17 cellular contexts compared by ENCODE assay signal in genomic region chr1:15201849-15202551, GRCh38. TPM values are rescaled to one million over a fixed set of nuclear protein-coding genes. Genes with fewer than 3 reads are reported as not detected.
DNase-seq lines count a peak whose midpoint lies in the region; ATAC-seq, FAIRE-seq and TF ChIP-seq lines count a peak whose summit lies in the region.
"Had no signal": no experiment of that assay in that cellular context is flagged by ENCODE, and none has a peak within 500 bp of the region (broad histone marks: within the 10 kb centered on the region; RNA-seq: fewer than 3 reads in every experiment).

No MANE protein-coding gene starts in this region.

- TF ChIP-seq EP300 in HepG2 (IDR thresholded peaks at IDR 0.05; ENCODE audit: low read depth in 2 of 2, low read length in 2 of 2) (no peak), HepG2 (CRISPR knock-in tag; IDR thresholded peaks at IDR 0.05; ENCODE audit: borderline replicate concordance) (no peak), sigmoid colon (IDR thresholded peaks at IDR 0.05) (no peak)

- 59% methylated on average over 11 of the region's 13 CpGs for WGBS in HepG2 (ENCODE audit: low lambda C conversion rate)
- 18 to 69% methylated on average over 13 of the region's 13 CpGs for WGBS in sigmoid colon, 2 donors

- ATAC-seq in HCT116, result no peak
- ATAC-seq in HepG2, result no peak
- no peak for ATAC-seq in HG03039 (IDR thresholded peaks at IDR 0.05; ENCODE audit: unreplicated experiment)

- peaks cover 4% of the 10 kb centered on the region for H3K27me3 Mint-ChIP-seq in activated CD4-positive, alpha-beta T cell treated with anti-CD3 and anti-CD28 coated beads, Interleukin-2, amount 10 ng/mL, durations not matched to agents 7 days and 5 days

- H3K27ac Mint-ChIP-seq in activated CD4-positive, alpha-beta T cell treated with anti-CD3 and anti-CD28 coated beads, Interleukin-2, amount 10 ng/mL, durations not matched to agents 7 days and 5 days, result no peak overlapping the region

- H3K36me3 ChIP-seq in HCT116 (ENCODE audit: control insufficient read depth in 1 of 2, insufficient read depth in 2 of 2, low read length in 2 of 2), result no peaks in the 10 kb centered on the region
- peaks cover 1% of the 10 kb centered on the region for H3K36me3 ChIP-seq in bronchial epithelial cell (ENCODE audit: control insufficient read depth, insufficient read depth, low read length)
- no peaks in the 10 kb centered on the region; a peak in 2 of 5 replicates for H3K36me3 ChIP-seq in HepG2 (replicated peaks in 1 of 2; ENCODE audit: control insufficient read depth in 1 of 2, insufficient read depth in 2 of 2, low read length in 2 of 2)
- H3K36me3 ChIP-seq in sigmoid colon, result no peaks in the 10 kb centered on the region

- H3K79me2 ChIP-seq in HCT116 (ENCODE audit: insufficient read depth, low read length), result peaks cover 72% of the 10 kb centered on the region
- peaks cover 32% of the 10 kb centered on the region for H3K79me2 ChIP-seq in HepG2 (ENCODE audit: insufficient read depth, low read length)

- no peak overlapping the region for H3K4me3 Mint-ChIP-seq in activated CD4-positive, alpha-beta T cell treated with anti-CD3 and anti-CD28 coated beads, Interleukin-2, amount 10 ng/mL, durations not matched to agents 7 days and 5 days
- H3K4me3 Mint-ChIP-seq: neural crest cell had no signal

- DNase-seq in HCT116 (ENCODE audit: low read depth, low spot score) (no peak), bronchial epithelial cell (ENCODE audit: low read depth) (peak; percentile 67), HepG2 (ENCODE audit: low spot score) (no peak), sigmoid colon (no peak), GM10248 (ENCODE audit: extremely low spot score) (no peak), NCI-H1694 (lab: John Stamatoyannopoulos, UW) (no peak)
- DNase-seq in activated CD4-positive, alpha-beta T cell treated with anti-CD3 and anti-CD28 coated beads, Interleukin-2, amount 10 ng/mL, durations not matched to agents 7 days and 5 days, result no peak
- DNase-seq: activated CD4-positive, CD25-positive, alpha-beta regulatory T cell treated with anti-CD3 and anti-CD28 coated beads, Interleukin-2, amount 50 U/mL, for 72 hours; amygdala; Caco-2; mammary epithelial cell; NCI-H1930; NCI-H510A treated with DMSO at 0.1 percent for 48 hours; retina; T-helper 9 cell had no signal

- H3K4me1 Mint-ChIP-seq in activated CD4-positive, alpha-beta T cell treated with anti-CD3 and anti-CD28 coated beads, Interleukin-2, amount 10 ng/mL, durations not matched to agents 7 days and 5 days, result no peaks in the 10 kb centered on the region

- TF ChIP-seq CTCF in HCT116 (IDR thresholded peaks at IDR 0.05 in 2 of 3, conservative IDR thresholded peaks at IDR 0.05 in 1 of 3; ENCODE audit: borderline replicate concordance in 1 of 3, insufficient read depth in 1 of 3, low read depth in 2 of 3, low read length in 2 of 3) (no peak), bronchial epithelial cell (IDR thresholded peaks at IDR 0.05; ENCODE audit: insufficient read depth, low read length, severe bottlenecking) (peak; percentile 18), HepG2 (CRISPR knock-in tag; IDR thresholded peaks at IDR 0.05) (no peak), sigmoid colon (IDR thresholded peaks at IDR 0.05) (no peak), GM10248 (IDR thresholded peaks at IDR 0.05; ENCODE audit: control extremely low read depth, extremely low read depth, low read depth, missing control alignments) (no peak)

- POLR2A ChIA-PET in HCT116 (lab: Charles Lee) (no interaction called here), HepG2 (lab: Yijun Ruan, JAX) (no interaction called here), GM10248 (lab: Yijun Ruan, JAX) (no interaction called here)
- POLR2A ChIA-PET in activated CD4-positive, alpha-beta T cell treated with anti-CD3 and anti-CD28 coated beads, Interleukin-2, amount 10 ng/mL, durations not matched to agents 7 days and 5 days (lab: Charles Lee), result no interaction called here

- H3K4me3 ChIP-seq in HCT116 (replicated peaks in 1 of 2; ENCODE audit: low read depth in 1 of 2, low read length in 2 of 2), result no peak overlapping the region
- H3K4me3 ChIP-seq in bronchial epithelial cell (ENCODE audit: low read depth, low read length), result no peak overlapping the region
- no peak overlapping the region for H3K4me3 ChIP-seq in HepG2 (replicated peaks in 1 of 3; ENCODE audit: insufficient read depth in 1 of 3, low read depth in 2 of 3, low read length in 3 of 3)
- H3K4me3 ChIP-seq in sigmoid colon, result no peak overlapping the region

- no peak for TF ChIP-seq POLR2A in HCT116 (IDR thresholded peaks at IDR 0.05; ENCODE audit: borderline replicate concordance, extremely low read depth, insufficient read depth, insufficient read length)
- no peak for TF ChIP-seq POLR2A in HepG2 (IDR thresholded peaks at IDR 0.05; ENCODE audit: insufficient read depth in 1 of 2, low read depth in 2 of 2, low read length in 2 of 2)
- TF ChIP-seq POLR2A in sigmoid colon (IDR thresholded peaks at IDR 0.05), result no peak

- no peaks in the 10 kb centered on the region for H3K9me3 Mint-ChIP-seq in activated CD4-positive, alpha-beta T cell treated with anti-CD3 and anti-CD28 coated beads, Interleukin-2, amount 10 ng/mL, durations not matched to agents 7 days and 5 days
- H3K9me3 Mint-ChIP-seq: neural crest cell had no signal

- in situ Hi-C loops in HepG2 (cut with HindIII; ENCODE audit: extremely low pct_ligation_motif_present, low pct_unique_long_range_greater_than_20kb), result loop anchor here (5.0 kb wide), 1 partner anchor 110 kb away; no protein-coding TSS in a partner anchor

- H3K27me3 ChIP-seq in HCT116 (ENCODE audit: insufficient read depth, low read length), result no peaks in the 10 kb centered on the region
- no peaks in the 10 kb centered on the region for H3K27me3 ChIP-seq in bronchial epithelial cell (ENCODE audit: control insufficient read depth, insufficient read depth, low read length)
- no peaks in the 10 kb centered on the region for H3K27me3 ChIP-seq in HepG2 (ENCODE audit: control insufficient read depth in 1 of 2, insufficient read depth in 2 of 2, low read length in 2 of 2)
- H3K27me3 ChIP-seq in sigmoid colon, result no peaks in the 10 kb centered on the region

- no peak for FAIRE-seq in bronchial epithelial cell (lab: Jason Lieb, UNC)
- FAIRE-seq in HepG2 (lab: Jason Lieb, UNC), result no peak

- intact Hi-C loops in HCT116 (cut with micrococcal nuclease) (loop anchor here (5.0 kb wide), 2 partner anchors 50 to 75 kb away; partner anchors contain the start of gene TMEM51), HepG2 (cut with micrococcal nuclease; ENCODE audit: unreplicated experiment) (loop anchor here (2.0 kb wide), 1 partner anchor 73 kb away; no protein-coding TSS in a partner anchor), sigmoid colon (cut with DNase I) (loop anchor here (5.0 kb wide), 1 partner anchor 40 kb away; no protein-coding TSS in a partner anchor)

- H4K20me1 ChIP-seq in HCT116 (ENCODE audit: insufficient read depth) (no peaks in the 10 kb centered on the region), HepG2 (ENCODE audit: insufficient read depth, low read length) (peaks cover 27% of the 10 kb centered on the region)

- TF ChIP-seq RAD21 in HCT116 (IDR thresholded peaks at IDR 0.05; ENCODE audit: low read depth) (no peak), HepG2 (CRISPR knock-in tag; IDR thresholded peaks at IDR 0.05) (no peak)

- no peak overlapping the region for H2AFZ ChIP-seq in HCT116 (ENCODE audit: low read depth, low read length, poor library complexity, severe bottlenecking)
- no peak overlapping the region for H2AFZ ChIP-seq in HepG2 (ENCODE audit: low read length)

- H3K4me2 ChIP-seq in HCT116 (ENCODE audit: low read length), result peak overlapping the region; percentile 13
- H3K4me2 ChIP-seq in HepG2 (ENCODE audit: low read depth, low read length), result 0 out of 2 replicates have a peak overlapping the region, but pooled peaks have one; percentile 3

- H3K9ac ChIP-seq in HCT116 (ENCODE audit: low read length), result no peak overlapping the region
- H3K9ac ChIP-seq in HepG2 (ENCODE audit: insufficient read depth, low read depth, low read length), result no peak overlapping the region

- RAD21 ChIA-PET in HCT116 (lab: Charles Lee; ENCODE audit: low non-redundant PET in 1 of 2, low total read pairs in 2 of 2, uncharacterized antibody in 2 of 2, unreplicated experiment in 2 of 2), result no interaction called here

- no peaks in the 10 kb centered on the region for H3K36me3 Mint-ChIP-seq in activated CD4-positive, alpha-beta T cell treated with anti-CD3 and anti-CD28 coated beads, Interleukin-2, amount 10 ng/mL, durations not matched to agents 7 days and 5 days (ENCODE audit: low read depth)

- BruUV-seq in HCT116 (replicated peaks; lab: Mats Ljungman, UMichigan) (no TSS peak), HepG2 (replicated peaks; lab: Mats Ljungman, UMichigan) (no TSS peak)

- H3K4me1 ChIP-seq in HCT116 (ENCODE audit: control insufficient read depth in 1 of 2, insufficient read depth in 2 of 2, low read length in 2 of 2) (peaks cover 37 to 84% of the 10 kb centered on the region in 2 experiments), HepG2 (ENCODE audit: insufficient read depth, low read length) (peaks cover 85% of the 10 kb centered on the region), sigmoid colon (peaks cover 0 to 53% (median 52%) of the 10 kb centered on the region in 4 donors)

- no peak overlapping the region for H3K27ac ChIP-seq in HCT116 (ENCODE audit: low read depth, low read length)
- no peak overlapping the region for H3K27ac ChIP-seq in HepG2 (ENCODE audit: extremely low read length, insufficient read depth, low read length)
- H3K27ac ChIP-seq in sigmoid colon, result peak overlapping the region in 3 of 4 donors; percentile 74 to 80 (median 78)

- H3K9me3 ChIP-seq in HCT116 (ENCODE audit: control insufficient read depth in 1 of 2, insufficient read depth in 1 of 2, low read depth in 1 of 2, low read length in 2 of 2) (no peaks in the 10 kb centered on the region), HepG2 (ENCODE audit: low read length) (no peaks in the 10 kb centered on the region), sigmoid colon (no peaks in the 10 kb centered on the region)
- H3K9me3 ChIP-seq: Caco-2 had no signal

- H3K9me2 ChIP-seq in HCT116 (ENCODE audit: insufficient read depth), result no peaks in the 10 kb centered on the region

- CTCF ChIA-PET in HCT116 (lab: Charles Lee) (interaction anchor here (1.8 kb wide), 1 partner anchor 60 kb away, joined by 5 read pairs; no protein-coding TSS in a partner anchor), HepG2 (lab: Yijun Ruan, JAX; ENCODE audit: low intra/inter-chr PET ratio, low total read pairs) (no interaction called here), GM10248 (lab: Yijun Ruan, JAX) (no interaction called here)
- CTCF ChIA-PET in activated CD4-positive, alpha-beta T cell treated with anti-CD3 and anti-CD28 coated beads, Interleukin-2, amount 10 ng/mL, durations not matched to agents 7 days and 5 days (lab: Charles Lee), result no interaction called here

RNA-seq across cellular contexts. Expression of gene FHAD1, which starts 45.0 kb away (rescaled TPM):
- 3.5 TPM for total RNA-seq in HCT116 (2021; ENCODE audit: unreplicated experiment)
- 3.0 and 4.6 TPM in 2 replicates for polyA plus RNA-seq in HCT116 (2012)
- total RNA-seq in bronchial epithelial cell, result 0.13 TPM in 1 of 2 replicates, not detected in the other
- not detected in 2 replicates for total RNA-seq in HepG2 (2016; rRNA removed; fragmentation: Illumina TruSeq; extraction: Trizol)
- not detected in 2 replicates for total RNA-seq in HepG2 (2016; cell fraction: cytosol; rRNA removed; fragmentation: Illumina TruSeq; extraction: Trizol; ENCODE audit: low read depth)
- total RNA-seq in HepG2 (2016; cell fraction: insoluble cytoplasmic fraction; rRNA removed; fragmentation: Illumina TruSeq; extraction: Trizol), result not detected in 2 replicates
- total RNA-seq in HepG2 (2016; cell fraction: membrane; rRNA removed; fragmentation: Illumina TruSeq; extraction: Trizol), result not detected in 2 replicates
- not detected in 2 replicates for total RNA-seq in HepG2 (2016; cell fraction: nucleus; rRNA removed; fragmentation: Illumina TruSeq; extraction: Trizol)
- polyA plus RNA-seq in HepG2 (2011; rRNA removed), result not detected in 2 replicates
- 0.01 and 0.03 TPM in 2 replicates for polyA plus RNA-seq in HepG2 (2011; cell fraction: cytosol; rRNA removed)
- polyA plus RNA-seq in HepG2 (2011; cell fraction: nucleus; rRNA removed), result 0.03 and 0.08 TPM in 2 replicates
- 0.08 and 0.11 TPM in 2 replicates for polyA plus RNA-seq in HepG2 (2012)
- not detected in 2 replicates for polyA plus RNA-seq in HepG2 (2016; cell fraction: cytosol; fragmentation: Illumina TruSeq; extraction: Trizol; ENCODE audit: low read depth)
- polyA plus RNA-seq in HepG2 (2016; cell fraction: insoluble cytoplasmic fraction; fragmentation: Illumina TruSeq; extraction: Trizol; ENCODE audit: low read depth), result not detected in 2 replicates
- not detected in 2 replicates for polyA plus RNA-seq in HepG2 (2016; cell fraction: membrane; fragmentation: Illumina TruSeq; extraction: Trizol; ENCODE audit: low read depth)
- polyA plus RNA-seq in HepG2 (2016; cell fraction: nucleus; fragmentation: Illumina TruSeq; extraction: Trizol; ENCODE audit: insufficient read depth, low read depth), result 0.27 TPM in 1 of 2 replicates, not detected in the other
- polyA minus RNA-seq in HepG2 (2011; rRNA and poly(A)+ RNA removed; ENCODE audit: low replicate concordance), result 0.04 and 0.80 TPM in 2 replicates
- polyA minus RNA-seq in HepG2 (2011; cell fraction: cytosol; rRNA and poly(A)+ RNA removed), result not detected in 2 replicates
- polyA minus RNA-seq in HepG2 (2011; cell fraction: nucleus; rRNA and poly(A)+ RNA removed), result not detected in 2 replicates
- total RNA-seq in sigmoid colon, result 1 to 10 TPM in 1 of 4 donors, under 1 TPM in 1, not detected in 2; 0.27 to 1.1 TPM
- polyA plus RNA-seq in sigmoid colon, result 1 to 10 TPM in 1 of 3 donors, under 1 TPM in 2; 0.70 to 1.8 (median 0.92) TPM
- not detected for total RNA-seq in activated CD4-positive, alpha-beta T cell treated with anti-CD3 and anti-CD28 coated beads, Interleukin-2, amount 10 ng/mL, durations not matched to agents 7 days and 5 days

RNA-seq across cellular contexts. Expression of gene TMEM51, which starts 48.5 kb away (rescaled TPM):
- total RNA-seq in HCT116 (2021; ENCODE audit: unreplicated experiment), result 16.6 TPM
- polyA plus RNA-seq in HCT116 (2012), result 20.3 and 22.4 TPM in 2 replicates
- total RNA-seq in bronchial epithelial cell, result 5.3 and 6.4 TPM in 2 replicates
- total RNA-seq in HepG2 (2016; rRNA removed; fragmentation: Illumina TruSeq; extraction: Trizol), result 6.3 and 12.2 TPM in 2 replicates
- 2.6 and 2.8 TPM in 2 replicates for total RNA-seq in HepG2 (2016; cell fraction: cytosol; rRNA removed; fragmentation: Illumina TruSeq; extraction: Trizol; ENCODE audit: low read depth)
- total RNA-seq in HepG2 (2016; cell fraction: insoluble cytoplasmic fraction; rRNA removed; fragmentation: Illumina TruSeq; extraction: Trizol), result 7.0 and 9.8 TPM in 2 replicates
- 5.3 and 6.5 TPM in 2 replicates for total RNA-seq in HepG2 (2016; cell fraction: membrane; rRNA removed; fragmentation: Illumina TruSeq; extraction: Trizol)
- total RNA-seq in HepG2 (2016; cell fraction: nucleus; rRNA removed; fragmentation: Illumina TruSeq; extraction: Trizol), result 9.7 and 11.5 TPM in 2 replicates
- 18.5 and 22.3 TPM in 2 replicates for polyA plus RNA-seq in HepG2 (2011; rRNA removed)
- 20.1 and 23.4 TPM in 2 replicates for polyA plus RNA-seq in HepG2 (2011; cell fraction: cytosol; rRNA removed)
- polyA plus RNA-seq in HepG2 (2011; cell fraction: nucleus; rRNA removed), result 14.3 and 18.6 TPM in 2 replicates
- polyA plus RNA-seq in HepG2 (2012), result 8.0 and 11.2 TPM in 2 replicates
- 1.9 and 2.3 TPM in 2 replicates for polyA plus RNA-seq in HepG2 (2016; cell fraction: cytosol; fragmentation: Illumina TruSeq; extraction: Trizol; ENCODE audit: low read depth)
- polyA plus RNA-seq in HepG2 (2016; cell fraction: insoluble cytoplasmic fraction; fragmentation: Illumina TruSeq; extraction: Trizol; ENCODE audit: low read depth), result 8.4 and 8.6 TPM in 2 replicates
- 3.7 and 4.9 TPM in 2 replicates for polyA plus RNA-seq in HepG2 (2016; cell fraction: membrane; fragmentation: Illumina TruSeq; extraction: Trizol; ENCODE audit: low read depth)
- 23.6 and 23.8 TPM in 2 replicates for polyA plus RNA-seq in HepG2 (2016; cell fraction: nucleus; fragmentation: Illumina TruSeq; extraction: Trizol; ENCODE audit: insufficient read depth, low read depth)
- polyA minus RNA-seq in HepG2 (2011; rRNA and poly(A)+ RNA removed; ENCODE audit: low replicate concordance), result 3.2 and 18.3 TPM in 2 replicates
- 8.7 and 9.4 TPM in 2 replicates for polyA minus RNA-seq in HepG2 (2011; cell fraction: cytosol; rRNA and poly(A)+ RNA removed)
- 8.6 and 9.4 TPM in 2 replicates for polyA minus RNA-seq in HepG2 (2011; cell fraction: nucleus; rRNA and poly(A)+ RNA removed)
- 10 to 100 TPM; 12.3 to 20.7 (median 16.3) TPM for total RNA-seq in sigmoid colon
- 10 to 100 TPM in 1 of 3 donors, 1 to 10 TPM in 2; 8.8 to 15.3 (median 9.6) TPM for polyA plus RNA-seq in sigmoid colon
- total RNA-seq in activated CD4-positive, alpha-beta T cell treated with anti-CD3 and anti-CD28 coated beads, Interleukin-2, amount 10 ng/mL, durations not matched to agents 7 days and 5 days, result not detected

Comparison
In these comparisons a context has a peak if more than half of its experiments do, and no peak if none do; other contexts are left out.
1. H3K27ac ChIP-seq: peak in sigmoid colon (3 of 4); none in HCT116 (single experiment) and HepG2 (single experiment).